1 cellular context compared by ENCODE assay signal in genomic region chr12:124867389-124867930, GRCh38.
TF ChIP-seq lines count a peak whose summit lies in the region.

No MANE protein-coding gene starts in this region.

TF ChIP-seq in K562, 482 proteins besides CTCF, POLR2A, EP300 and RAD21 (continued from another document):
- no peak for TF ChIP-seq FOXP4 (CRISPR knock-in tag; IDR thresholded peaks at IDR 0.05; ENCODE audit: borderline replicate concordance)
- no peak for TF ChIP-seq SNAPC5 (CRISPR knock-in tag; IDR thresholded peaks at IDR 0.05)
- TF ChIP-seq ZBTB5 (IDR thresholded peaks at IDR 0.05): no peak
- no peak for TF ChIP-seq ATF1 (CRISPR knock-in tag; IDR thresholded peaks at IDR 0.05)
- 0 out of 2 replicates have a peak, but pooled peaks have one; percentile 39 for TF ChIP-seq ATF1 (tag; IDR thresholded peaks at IDR 0.05)
- TF ChIP-seq IRF1 (CRISPR knock-in tag; IDR thresholded peaks at IDR 0.05; ENCODE audit: borderline replicate concordance): no peak
- TF ChIP-seq ERF (CRISPR knock-in tag; IDR thresholded peaks at IDR 0.05): no peak
- no peak for TF ChIP-seq GABPB1 (CRISPR knock-in tag; IDR thresholded peaks at IDR 0.05)
- TF ChIP-seq HEY1 (CRISPR knock-in tag; IDR thresholded peaks at IDR 0.05; ENCODE audit: borderline replicate concordance): no peak
- no peak for TF ChIP-seq ZFP30 (CRISPR knock-in tag; IDR thresholded peaks at IDR 0.05; ENCODE audit: borderline replicate concordance)
- TF ChIP-seq CBX5 (IDR thresholded peaks at IDR 0.05; ENCODE audit: borderline replicate concordance, low read depth): no peak
- no peak for TF ChIP-seq ATF6 (CRISPR knock-in tag; IDR thresholded peaks at IDR 0.05)
- no peak for TF ChIP-seq ZFP36 (IDR thresholded peaks at IDR 0.05; ENCODE audit: low read depth, low read length, partially characterized antibody)
- no peak for TF ChIP-seq KLF16 (IDR thresholded peaks at IDR 0.05)
- TF ChIP-seq HSF4 (CRISPR knock-in tag; IDR thresholded peaks at IDR 0.05; ENCODE audit: borderline replicate concordance): peak; percentile 55; the same call in 1 of the 2 replicates
- TF ChIP-seq ZKSCAN1 (IDR thresholded peaks at IDR 0.05; ENCODE audit: low read depth, low read length): no peak; the same call in 1 of the 2 replicates
- TF ChIP-seq HES1 (IDR thresholded peaks at IDR 0.05; ENCODE audit: low read depth): no peak
- no peak for TF ChIP-seq GABPA (tag; conservative IDR thresholded peaks at IDR 0.05; ENCODE audit: low read depth)
- no peak for TF ChIP-seq HNRNPUL1 (IDR thresholded peaks at IDR 0.05; ENCODE audit: low read length)
- no peak for TF ChIP-seq MCM5 (IDR thresholded peaks at IDR 0.05; ENCODE audit: low read depth)
- no peak for TF ChIP-seq XRCC4 (IDR thresholded peaks at IDR 0.05; ENCODE audit: extremely low read depth, insufficient read depth, insufficient read length)
- peak; percentile 29; the same call in 1 of the 2 replicates for TF ChIP-seq ZBTB2 (IDR thresholded peaks at IDR 0.05)
- no peak for TF ChIP-seq SP2 (IDR thresholded peaks at IDR 0.05; ENCODE audit: extremely low read depth, low read depth, low read length, poor library complexity, severe bottlenecking)
- no peak for TF ChIP-seq STAG1 (CRISPR knock-in tag; IDR thresholded peaks at IDR 0.05; ENCODE audit: borderline replicate concordance)
- no peak for TF ChIP-seq CHD2 (IDR thresholded peaks at IDR 0.05; ENCODE audit: low read depth, low read length)
